ENCODE assay signal across 9 cellular contexts in the genomic region with DNA sequence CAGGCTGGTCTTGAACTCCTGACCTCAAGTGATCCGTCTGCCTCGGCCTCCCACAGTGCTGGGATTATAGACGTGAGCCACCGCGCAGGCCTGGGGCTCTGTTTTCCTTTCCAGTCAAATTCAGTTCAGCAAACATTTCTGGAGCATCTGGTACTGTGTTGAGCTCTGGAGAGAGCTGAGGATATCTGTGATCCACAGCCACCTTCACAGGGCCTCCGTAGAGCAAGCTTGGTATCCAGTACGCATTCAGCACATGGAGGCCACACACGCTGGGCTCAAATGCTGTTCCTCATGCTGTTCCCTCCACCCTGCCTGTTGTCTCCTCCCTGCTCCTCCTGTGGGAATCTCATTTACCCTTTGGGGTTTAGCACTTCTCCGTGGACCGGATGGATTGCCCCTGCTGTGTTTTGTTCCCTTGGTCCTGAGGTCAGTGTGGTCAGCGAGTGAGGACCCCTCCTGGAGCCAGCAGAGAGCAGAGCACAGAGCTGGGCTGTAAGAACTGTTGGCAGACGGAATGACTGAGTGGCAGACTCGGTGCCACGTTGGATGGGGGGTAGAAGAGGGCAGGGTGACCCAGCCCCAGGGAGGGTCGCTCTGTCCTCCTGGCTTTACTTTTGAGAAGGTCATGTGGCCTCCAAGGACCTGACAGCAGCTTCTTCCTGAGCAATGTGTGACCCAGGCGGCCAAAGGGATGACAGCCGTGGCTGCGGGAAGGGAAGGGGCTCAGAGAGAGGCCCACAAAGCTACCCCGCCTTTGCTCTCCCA. TPM values are rescaled to one million over a fixed set of nuclear protein-coding genes. Genes with fewer than 3 reads are reported as not detected.
DNase-seq lines count a peak whose midpoint lies in the region; ATAC-seq and TF ChIP-seq lines count a peak whose summit lies in the region.
"Had no signal": no experiment of that assay in that cellular context is flagged by ENCODE, and none has a peak within 500 bp of the region (broad histone marks: within the 10 kb centered on the region; RNA-seq: fewer than 3 reads in every experiment).

No MANE protein-coding gene starts in this region.

- in situ Hi-C loops in astrocyte of the spinal cord (cut with HindIII; ENCODE audit: low sequenced_read_pairs): no loop called here

- 83 to 87% methylated on average over 19 of the region's 19 CpGs for WGBS in lung, 2 donors
- WGBS in tibial nerve, 2 donors: 73 to 77% methylated on average over 19 of the region's 19 CpGs

- H3K4me3 ChIP-seq in astrocyte of the spinal cord (ENCODE audit: low read depth, low read length): peak overlapping the region; percentile 51
- H3K4me3 ChIP-seq in lung: peak overlapping the region; percentile 64
- peak overlapping the region; percentile 43 to 74 (median 60) for H3K4me3 ChIP-seq in tibial nerve

- peaks cover 0 to 8% of the 10 kb centered on the region in 2 donors for H3K4me1 ChIP-seq in lung (ENCODE audit: control insufficient read depth in 2 of 2, insufficient read depth in 2 of 2, low read length in 2 of 2)
- H3K4me1 ChIP-seq in tibial nerve: peaks cover 0 to 28% (median 17%) of the 10 kb centered on the region in 4 donors

- TF ChIP-seq POLR2A in tibial nerve (IDR thresholded peaks at IDR 0.05): no peak

- H3K9me3 ChIP-seq in lung (ENCODE audit: control insufficient read depth in 2 of 2, insufficient read depth in 1 of 2, low read length in 1 of 2) (no peaks in the 10 kb centered on the region), tibial nerve (no peaks in the 10 kb centered on the region)

- H3K36me3 ChIP-seq in lung (ENCODE audit: control insufficient read depth in 2 of 2, insufficient read depth in 2 of 2, low read length in 2 of 2): no peaks in the 10 kb centered on the region
- H3K36me3 ChIP-seq in tibial nerve: no peaks in the 10 kb centered on the region

- no peaks in the 10 kb centered on the region for H3K27me3 Mint-ChIP-seq in activated naive CD4-positive, alpha-beta T cell treated with anti-CD3 and anti-CD28 coated beads, Interleukin-2, amount 50 U/mL, for 24 hours

- TF ChIP-seq CTCF in astrocyte of the spinal cord (IDR thresholded peaks at IDR 0.05; ENCODE audit: low read depth, low read length) (no peak), lung (IDR thresholded peaks at IDR 0.05; ENCODE audit: control extremely low read depth, extremely low read depth) (no peak), tibial nerve (IDR thresholded peaks at IDR 0.05) (no peak)

- no peaks in the 10 kb centered on the region for H3K9me3 Mint-ChIP-seq in activated naive CD4-positive, alpha-beta T cell treated with anti-CD3 and anti-CD28 coated beads, Interleukin-2, amount 50 U/mL, for 24 hours

- TF ChIP-seq EP300 in tibial nerve (IDR thresholded peaks at IDR 0.05): no peak

- H3K27me3 ChIP-seq in lung (ENCODE audit: control insufficient read depth, insufficient read depth): no peaks in the 10 kb centered on the region
- no peaks in the 10 kb centered on the region for H3K27me3 ChIP-seq in tibial nerve

- H3K27ac ChIP-seq in lung (ENCODE audit: low read depth in 1 of 2, low read length in 1 of 2) (no peak overlapping the region), tibial nerve (peak overlapping the region in 1 of 4 donors; percentile 70)

- peak overlapping the region; percentile 76 for H3K27ac Mint-ChIP-seq in activated naive CD4-positive, alpha-beta T cell treated with anti-CD3 and anti-CD28 coated beads, Interleukin-2, amount 50 U/mL, for 24 hours

- no peak for ATAC-seq in lung (ENCODE audit: insufficient read depth, low FRiP score)

- peaks cover 15% of the 10 kb centered on the region for H3K4me1 Mint-ChIP-seq in activated naive CD4-positive, alpha-beta T cell treated with anti-CD3 and anti-CD28 coated beads, Interleukin-2, amount 50 U/mL, for 24 hours

- H3K4me3 Mint-ChIP-seq in activated naive CD4-positive, alpha-beta T cell treated with anti-CD3 and anti-CD28 coated beads, Interleukin-2, amount 50 U/mL, for 24 hours: peak overlapping the region; percentile 82

- no peaks in the 10 kb centered on the region for H3K36me3 Mint-ChIP-seq in activated naive CD4-positive, alpha-beta T cell treated with anti-CD3 and anti-CD28 coated beads, Interleukin-2, amount 50 U/mL, for 24 hours

- DNase-seq in activated naive CD4-positive, alpha-beta T cell treated with Interleukin-2 at 50 U/mL for 16 hours: no peak
- DNase-seq in astrocyte of the spinal cord (ENCODE audit: low read depth, low spot score) (no peak), lung (ENCODE audit: low spot score) (no peak), tibial nerve (ENCODE audit: low spot score in 2 of 2) (no peak), NCI-H524 (lab: John Stamatoyannopoulos, UW) (no peak), SIG-M5 (lab: John Stamatoyannopoulos, UW) (no peak), NCI-H82 (lab: John Stamatoyannopoulos, UW) (no peak)

RNA-seq across cellular contexts. Expression of gene RPS6KL1, which starts 0.9 kb away (rescaled TPM):
- total RNA-seq in lung: 10 to 100 TPM in 1 of 2 donors, 1 to 10 TPM in 1; 2.2 to 13.0 TPM
- polyA plus RNA-seq in lung: 1 to 10 TPM; 2.3 to 6.3 TPM
- 10 to 100 TPM in 2 of 4 donors, 1 to 10 TPM in 2; 2.0 to 20.7 (median 7.7) TPM for total RNA-seq in tibial nerve

RNA-seq across cellular contexts. Expression of gene PGF, which starts 33.2 kb away (rescaled TPM):
- total RNA-seq in lung: 1 to 10 TPM; 4.9 to 8.7 TPM
- polyA plus RNA-seq in lung: 1 to 10 TPM; 3.0 to 10.0 TPM
- total RNA-seq in tibial nerve: 10 to 100 TPM; 13.2 to 39.5 (median 18.0) TPM

RNA-seq across cellular contexts. Expression of gene DLST, which starts 40.5 kb away (rescaled TPM):
- 10 to 100 TPM; 76.5 to 79.1 TPM for total RNA-seq in lung
- polyA plus RNA-seq in lung: 10 to 100 TPM; 37.3 to 62.4 TPM
- 10 to 100 TPM; 73.5 to 94.8 (median 87.2) TPM for total RNA-seq in tibial nerve

RNA-seq across cellular contexts. Expression of gene PROX2, which starts 46.2 kb away (rescaled TPM):
- under 1 TPM in 1 of 2 donors, not detected in 1; 0.09 TPM for total RNA-seq in lung
- polyA plus RNA-seq in lung: under 1 TPM in 1 of 2 donors, not detected in 1; 0.01 TPM
- total RNA-seq in tibial nerve: not detected
- total RNA-seq: subcutaneous adipose tissue had no signal
